1 cellular context compared by ENCODE assay signal in the genomic region with DNA sequence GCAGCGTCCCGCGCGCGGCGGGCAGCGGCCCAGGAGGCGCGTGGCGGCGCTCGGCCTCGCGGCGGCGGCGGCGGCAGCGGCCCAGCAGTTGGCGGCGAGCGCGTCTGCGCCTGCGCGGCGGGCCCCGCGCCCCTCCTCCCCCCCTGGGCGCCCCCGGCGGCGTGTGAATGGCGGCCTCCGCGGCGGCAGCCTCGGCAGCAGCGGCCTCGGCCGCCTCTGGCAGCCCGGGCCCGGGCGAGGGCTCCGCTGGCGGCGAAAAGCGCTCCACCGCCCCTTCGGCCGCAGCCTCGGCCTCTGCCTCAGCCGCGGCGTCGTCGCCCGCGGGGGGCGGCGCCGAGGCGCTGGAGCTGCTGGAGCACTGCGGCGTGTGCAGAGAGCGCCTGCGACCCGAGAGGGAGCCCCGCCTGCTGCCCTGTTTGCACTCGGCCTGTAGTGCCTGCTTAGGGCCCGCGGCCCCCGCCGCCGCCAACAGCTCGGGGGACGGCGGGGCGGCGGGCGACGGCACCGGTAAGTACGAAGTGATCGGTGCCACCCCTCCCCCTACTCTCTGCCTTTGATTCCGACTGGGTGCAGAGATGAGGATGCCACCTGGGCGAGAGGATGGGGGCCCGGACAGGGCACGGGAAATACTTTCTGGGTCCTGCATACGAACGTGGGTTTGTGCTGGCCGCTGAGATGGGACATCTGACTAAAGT.
TF ChIP-seq lines count a peak whose summit lies in the region.

No MANE protein-coding gene starts in this region.

TF ChIP-seq in SK-N-SH treated with all-trans-retinoic acid at 6 μM for 48 hours, 23 proteins besides CTCF, POLR2A, EP300 and RAD21 (continued from another document):
- TF ChIP-seq, protein P1, sequence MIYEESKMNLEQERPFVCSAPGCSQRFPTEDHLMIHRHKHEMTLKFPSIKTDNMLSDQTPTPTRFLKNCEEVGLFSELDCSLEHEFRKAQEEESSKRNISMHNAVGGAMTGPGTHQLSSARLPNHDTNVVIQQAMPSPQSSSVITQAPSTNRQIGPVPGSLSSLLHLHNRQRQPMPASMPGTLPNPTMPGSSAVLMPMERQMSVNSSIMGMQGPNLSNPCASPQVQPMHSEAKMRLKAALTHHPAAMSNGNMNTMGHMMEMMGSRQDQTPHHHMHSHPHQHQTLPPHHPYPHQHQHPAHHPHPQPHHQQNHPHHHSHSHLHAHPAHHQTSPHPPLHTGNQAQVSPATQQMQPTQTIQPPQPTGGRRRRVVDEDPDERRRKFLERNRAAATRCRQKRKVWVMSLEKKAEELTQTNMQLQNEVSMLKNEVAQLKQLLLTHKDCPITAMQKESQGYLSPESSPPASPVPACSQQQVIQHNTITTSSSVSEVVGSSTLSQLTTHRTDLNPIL (CRISPR knock-in tag; IDR thresholded peaks at IDR 0.05; ENCODE audit: low read depth): no peak
- TF ChIP-seq OSR1 (CRISPR knock-in tag; IDR thresholded peaks at IDR 0.05): no peak
- TF ChIP-seq, protein P2, sequence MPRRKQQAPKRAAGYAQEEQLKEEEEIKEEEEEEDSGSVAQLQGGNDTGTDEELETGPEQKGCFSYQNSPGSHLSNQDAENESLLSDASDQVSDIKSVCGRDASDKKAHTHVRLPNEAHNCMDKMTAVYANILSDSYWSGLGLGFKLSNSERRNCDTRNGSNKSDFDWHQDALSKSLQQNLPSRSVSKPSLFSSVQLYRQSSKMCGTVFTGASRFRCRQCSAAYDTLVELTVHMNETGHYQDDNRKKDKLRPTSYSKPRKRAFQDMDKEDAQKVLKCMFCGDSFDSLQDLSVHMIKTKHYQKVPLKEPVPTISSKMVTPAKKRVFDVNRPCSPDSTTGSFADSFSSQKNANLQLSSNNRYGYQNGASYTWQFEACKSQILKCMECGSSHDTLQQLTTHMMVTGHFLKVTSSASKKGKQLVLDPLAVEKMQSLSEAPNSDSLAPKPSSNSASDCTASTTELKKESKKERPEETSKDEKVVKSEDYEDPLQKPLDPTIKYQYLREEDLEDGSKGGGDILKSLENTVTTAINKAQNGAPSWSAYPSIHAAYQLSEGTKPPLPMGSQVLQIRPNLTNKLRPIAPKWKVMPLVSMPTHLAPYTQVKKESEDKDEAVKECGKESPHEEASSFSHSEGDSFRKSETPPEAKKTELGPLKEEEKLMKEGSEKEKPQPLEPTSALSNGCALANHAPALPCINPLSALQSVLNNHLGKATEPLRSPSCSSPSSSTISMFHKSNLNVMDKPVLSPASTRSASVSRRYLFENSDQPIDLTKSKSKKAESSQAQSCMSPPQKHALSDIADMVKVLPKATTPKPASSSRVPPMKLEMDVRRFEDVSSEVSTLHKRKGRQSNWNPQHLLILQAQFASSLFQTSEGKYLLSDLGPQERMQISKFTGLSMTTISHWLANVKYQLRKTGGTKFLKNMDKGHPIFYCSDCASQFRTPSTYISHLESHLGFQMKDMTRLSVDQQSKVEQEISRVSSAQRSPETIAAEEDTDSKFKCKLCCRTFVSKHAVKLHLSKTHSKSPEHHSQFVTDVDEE (CRISPR knock-in tag; IDR thresholded peaks at IDR 0.05): no peak
- no peak for TF ChIP-seq PPARA (CRISPR knock-in tag; IDR thresholded peaks at IDR 0.05; ENCODE audit: borderline replicate concordance)
- no peak for TF ChIP-seq GLIS3 (CRISPR knock-in tag; IDR thresholded peaks at IDR 0.05)
- no peak for TF ChIP-seq POU6F1 (CRISPR knock-in tag; IDR thresholded peaks at IDR 0.05; ENCODE audit: borderline replicate concordance, low read depth)
TF ChIP-seq in SK-N-SH treated with all-trans-retinoic acid at 6 μM for 48 hours: peak in this region for 0.
